ENCODE assay signal across 10 cellular contexts in the genomic region with DNA sequence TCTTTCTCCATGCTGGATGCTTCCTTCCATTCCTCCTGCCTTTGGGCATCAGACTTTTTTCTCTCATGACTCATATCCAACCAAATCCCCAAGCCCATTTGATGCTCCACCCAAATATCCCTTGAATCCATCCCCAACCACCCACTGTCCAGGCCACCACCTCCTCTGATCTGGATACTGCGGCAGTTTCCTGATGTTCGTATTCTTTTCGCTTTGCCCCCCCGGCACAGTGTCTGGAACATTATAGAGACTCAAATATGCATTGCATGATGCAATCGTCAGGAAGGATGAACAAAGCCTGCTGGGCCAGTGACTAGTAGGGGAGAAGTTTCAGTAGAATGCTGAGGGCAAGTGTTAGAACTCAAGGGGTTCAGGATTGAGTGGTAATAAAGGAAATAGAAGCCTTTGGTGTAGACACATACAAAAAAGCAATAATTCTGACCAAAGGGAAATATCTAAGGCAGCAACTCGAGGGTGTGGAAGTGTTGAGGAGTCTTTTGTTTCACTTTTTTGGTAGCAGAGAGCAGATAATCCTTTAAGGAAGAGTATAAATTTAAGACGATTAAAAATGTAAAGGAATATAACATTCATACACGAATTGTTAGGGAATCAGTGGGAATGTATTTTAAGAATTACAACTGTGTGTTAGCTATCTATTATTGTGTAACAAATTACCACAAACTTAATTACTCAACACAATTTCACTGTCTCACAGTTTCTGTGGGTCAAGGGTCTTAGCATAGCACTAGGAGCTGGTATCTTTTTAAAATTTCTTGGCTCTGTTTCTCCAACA. TPM values are rescaled to one million over a fixed set of nuclear protein-coding genes. Genes with fewer than 3 reads are reported as not detected.
DNase-seq lines count a peak whose midpoint lies in the region; ATAC-seq and TF ChIP-seq lines count a peak whose summit lies in the region.
"Had no signal": no experiment of that assay in that cellular context is flagged by ENCODE, and none has a peak within 500 bp of the region (broad histone marks: within the 10 kb centered on the region; RNA-seq: fewer than 3 reads in every experiment).

No MANE protein-coding gene starts in this region.

- POLR2A ChIA-PET in MCF 10A (lab: Yijun Ruan, JAX) (interaction anchor here (0.8 to 13.2 kb wide), 7 partner anchors 21 to 200 kb away, joined by 3 to 622 read pairs (median 8); no protein-coding TSS in a partner anchor), RWPE1 (lab: Yijun Ruan, JAX; ENCODE audit: low non-redundant PET) (no interaction called here)

- no peaks in the 10 kb centered on the region for H3K27me3 Mint-ChIP-seq in MCF 10A (ENCODE audit: insufficient read depth, unreplicated experiment)
- no peaks in the 10 kb centered on the region for H3K27me3 Mint-ChIP-seq in stimulated activated naive CD8-positive, alpha-beta T cell treated with anti-CD3 and anti-CD28 coated beads, Interleukin-15, amount 100 ng/mL, for 72 hours

- intact Hi-C loops in MCF 10A (cut with micrococcal nuclease) = no loop called here
- intact Hi-C loops in breast epithelium (cut with DNase I; ENCODE audit: low total_unique reads) = no loop called here

- peaks cover 44% of the 10 kb centered on the region for H3K36me3 Mint-ChIP-seq in MCF 10A (ENCODE audit: insufficient read depth, unreplicated experiment)

- DNase-seq in MCF 10A (ENCODE audit: unreplicated experiment) (peak; percentile 95), breast epithelium (ENCODE audit: low spot score in 2 of 2) (no peak), RWPE1 (ENCODE audit: low spot score) (peak; percentile 35), dedifferentiated amniotic fluid mesenchymal stem cell (ENCODE audit: extremely low spot score) (peak; percentile 20), epidermal melanocyte (ENCODE audit: insufficient read length, low spot score) (no peak), SHP77 (lab: John Stamatoyannopoulos, UW) (no peak)
- peak; percentile 35 to 52 for DNase-seq in stimulated activated naive CD8-positive, alpha-beta T cell treated with anti-CD3 and anti-CD28 coated beads, Interleukin-15, amount 100 ng/mL, for 72 hours
- DNase-seq: NCI-H2081 treated with DMSO at 0.1 percent for 48 hours had no signal

- H3K9me3 ChIP-seq in breast epithelium = no peaks in the 10 kb centered on the region

- TF ChIP-seq CTCF in MCF 10A (IDR thresholded peaks at IDR 0.05; ENCODE audit: unreplicated experiment) = no peak
- no peak for TF ChIP-seq CTCF in breast epithelium (IDR thresholded peaks at IDR 0.05)
- TF ChIP-seq CTCF in RWPE1 (conservative IDR thresholded peaks at IDR 0.05; ENCODE audit: low read depth) = no peak

- H3K27ac Mint-ChIP-seq in MCF 10A (ENCODE audit: low read depth, unreplicated experiment) = peak overlapping the region; percentile 69
- H3K27ac Mint-ChIP-seq in stimulated activated naive CD8-positive, alpha-beta T cell treated with anti-CD3 and anti-CD28 coated beads, Interleukin-15, amount 100 ng/mL, for 72 hours = peak overlapping the region; percentile 97

- no peaks in the 10 kb centered on the region for H3K36me3 ChIP-seq in breast epithelium

- H3K4me3 ChIP-seq in breast epithelium = no peak overlapping the region

- H3K4me3 Mint-ChIP-seq in MCF 10A (ENCODE audit: unreplicated experiment) = no peak overlapping the region
- H3K4me3 Mint-ChIP-seq in stimulated activated naive CD8-positive, alpha-beta T cell treated with anti-CD3 and anti-CD28 coated beads, Interleukin-15, amount 100 ng/mL, for 72 hours = peak overlapping the region; percentile 30 to 38

- peaks cover 0 to 6% of the 10 kb centered on the region in 2 donors for H3K4me1 ChIP-seq in breast epithelium

- BruUV-seq in MCF 10A (replicated peaks; lab: Mats Ljungman, UMichigan) = TSS peak; percentile 94

- CTCF ChIA-PET in MCF 10A (lab: Yijun Ruan, JAX) (interaction anchor here (0.6 to 4.3 kb wide), 7 partner anchors 15 to 338 kb away, joined by 3 to 31 read pairs (median 5); no protein-coding TSS in a partner anchor), RWPE1 (lab: Yijun Ruan, JAX) (no interaction called here)

- ATAC-seq in stimulated activated naive CD8-positive, alpha-beta T cell treated with anti-CD3 and anti-CD28 coated beads, Interleukin-15, amount 100 ng/mL, for 72 hours = peak; percentile 90
- no peak for ATAC-seq in GM18505 (IDR thresholded peaks at IDR 0.05; ENCODE audit: unreplicated experiment)

- no peak for TF ChIP-seq POLR2A in breast epithelium (IDR thresholded peaks at IDR 0.05)
- TF ChIP-seq POLR2A in GM18505 (IDR thresholded peaks at IDR 0.05; ENCODE audit: borderline replicate concordance, extremely low read depth, insufficient read depth, insufficient read length) = no peak

- no peak overlapping the region for H3K27ac ChIP-seq in breast epithelium
- peak overlapping the region; percentile 64 for H3K27ac ChIP-seq in RWPE1
- H3K27ac ChIP-seq: C4-2B had no signal

- no peaks in the 10 kb centered on the region for H3K9me3 Mint-ChIP-seq in MCF 10A (ENCODE audit: unreplicated experiment)
- H3K9me3 Mint-ChIP-seq in stimulated activated naive CD8-positive, alpha-beta T cell treated with anti-CD3 and anti-CD28 coated beads, Interleukin-15, amount 100 ng/mL, for 72 hours = peaks cover 13 to 16% of the 10 kb centered on the region in 2 donors

- peaks cover 59% of the 10 kb centered on the region for H3K4me1 Mint-ChIP-seq in MCF 10A (ENCODE audit: insufficient read depth, unreplicated experiment)
- H3K4me1 Mint-ChIP-seq in stimulated activated naive CD8-positive, alpha-beta T cell treated with anti-CD3 and anti-CD28 coated beads, Interleukin-15, amount 100 ng/mL, for 72 hours = peaks cover 34% of the 10 kb centered on the region

- H3K27me3 ChIP-seq in breast epithelium = no peaks in the 10 kb centered on the region

RNA-seq across cellular contexts. Expression of a gene that starts 7.5 kb away (rescaled TPM):
- total RNA-seq in MCF 10A (2022) = 1,562 and 1,998 TPM in 2 replicates
- total RNA-seq in breast epithelium = 100 to 1,000 TPM; 220 to 325 (median 275) TPM

RNA-seq across cellular contexts. Expression of a gene that starts 35.7 kb away (rescaled TPM):
- 1,693 and 1,694 TPM in 2 replicates for total RNA-seq in MCF 10A (2022)
- 100 to 1,000 TPM in 1 of 3 donors, 10 to 100 TPM in 2; 70.4 to 156 (median 84.9) TPM for total RNA-seq in breast epithelium

RNA-seq across cellular contexts. Expression of a gene that starts 59.5 kb away (rescaled TPM):
- not detected in 2 replicates for total RNA-seq in MCF 10A (2022)
- total RNA-seq in breast epithelium = not detected

Comparison
In these comparisons a context has a peak if more than half of its experiments do, and no peak if none do; other contexts are left out.
1. DNase-seq: peak in MCF 10A (single experiment), RWPE1 (single experiment), dedifferentiated amniotic fluid mesenchymal stem cell (single experiment) and stimulated activated naive CD8-positive, alpha-beta T cell treated with anti-CD3 and anti-CD28 coated beads, Interleukin-15, amount 100 ng/mL, for 72 hours (2 of 2); none in breast epithelium (0 of 2), epidermal melanocyte (single experiment) and SHP77 (0 of 2).
2. RNA of a gene that starts 35.7 kb away (total RNA-seq): 1,693 to 1,694 TPM in MCF 10A; 70.4 to 156 TPM in breast epithelium; every median in the first group is over 10 times any median in the second.